In the genomic region with DNA sequence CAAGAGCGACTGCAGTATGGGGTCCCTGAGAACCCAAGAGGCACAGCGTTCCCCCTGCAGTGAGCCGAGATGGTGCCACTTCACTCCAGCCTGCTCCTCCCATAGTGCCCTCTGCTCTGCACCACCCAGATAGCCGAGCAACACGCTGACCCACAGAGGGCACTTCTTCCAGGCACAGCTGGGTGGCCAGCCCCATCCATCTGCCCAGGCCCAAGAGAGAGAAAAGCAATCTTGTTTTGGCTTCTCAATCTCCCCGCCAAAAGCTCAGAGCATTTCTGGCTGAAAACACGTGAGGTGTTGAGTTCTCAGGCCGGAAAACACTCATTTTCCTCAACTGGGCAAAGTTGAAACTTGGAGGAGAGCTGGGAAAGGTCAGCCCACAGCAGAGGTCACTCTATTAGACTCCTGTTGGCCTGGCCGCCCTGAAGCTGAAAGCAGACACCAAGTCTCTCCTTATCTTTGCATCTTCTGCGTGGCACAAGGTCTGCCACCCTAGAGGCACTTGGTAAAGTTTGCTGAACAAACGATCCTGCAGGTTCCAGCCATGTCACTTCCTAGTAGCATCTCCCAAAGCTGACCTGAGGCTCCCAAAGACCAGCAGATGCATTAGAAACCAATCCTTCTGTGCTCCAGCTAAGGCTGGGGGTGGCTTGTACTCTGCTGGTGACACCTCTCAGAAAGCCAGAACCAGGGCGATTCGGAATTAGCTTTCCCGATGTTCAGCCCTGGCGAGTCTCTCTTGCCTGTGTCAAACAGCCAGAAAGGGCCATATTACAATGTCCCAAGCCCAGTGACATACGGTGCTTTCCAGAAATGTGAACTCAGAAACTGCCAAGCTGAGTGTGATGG, we compare ENCODE assay signal across 23 cellular contexts. TPM values are rescaled to one million over a fixed set of nuclear protein-coding genes. Genes with fewer than 3 reads are reported as not detected.
"Had no signal": no experiment of that assay in that cellular context is flagged by ENCODE, and none has a peak within 500 bp of the region (broad histone marks: within the 10 kb centered on the region; RNA-seq: fewer than 3 reads in every experiment).

No MANE protein-coding gene starts in this region.

- H3K9me3 ChIP-seq: colonic mucosa, heart left ventricle, neutrophil, right atrium auricular region had no signal

- H3K36me3 Mint-ChIP-seq: mesothelial cell of epicardium, naive B cell had no signal

- H3K27ac ChIP-seq: colonic mucosa, heart left ventricle, neutrophil, right atrium auricular region had no signal

- H3K27ac Mint-ChIP-seq: endodermal cell, naive B cell had no signal

- H3K9me3 Mint-ChIP-seq: endodermal cell, mesothelial cell of epicardium, nephron progenitor cell had no signal

- ATAC-seq: heart left ventricle had no signal

- H3K36me3 ChIP-seq: colonic mucosa, heart left ventricle, neutrophil, right atrium auricular region had no signal

- H3K4me3 ChIP-seq: colonic mucosa, heart left ventricle, right atrium auricular region had no signal

- H3K27me3 ChIP-seq: colonic mucosa, heart left ventricle, right atrium auricular region had no signal

- H3K4me3 Mint-ChIP-seq: endodermal cell, mesothelial cell of epicardium, naive B cell had no signal

- DNase-seq: colonic mucosa; dermis blood vessel endothelial cell; endodermal cell; erythroblast; foreskin melanocyte; heart left ventricle; hypothalamus; kidney glomerular epithelial cell; mammary epithelial cell; naive B cell; small intestine; stimulated activated CD4-positive, alpha-beta T cell treated with anti-CD3 and anti-CD28 coated beads, Interleukin-2, amount 100 ng/mL, for 48 hours; stimulated activated naive CD4-positive, alpha-beta T cell treated with Interleukin-2 at 50 U/mL for 16 hours; trophoblast cell had no signal

RNA-seq across cellular contexts. Expression of a gene that starts 10.9 kb away (rescaled TPM):
- total RNA-seq: cerebellum, dermis blood vessel endothelial cell, endothelial cell of umbilical vein, liver, mammary epithelial cell, osteoblast, posterior vena cava, right atrium auricular region had no signal

RNA-seq across cellular contexts. Expression of a gene that starts 44.2 kb away (rescaled TPM):
- total RNA-seq: endodermal cell, endothelial cell of umbilical vein had no signal
